8 cellular contexts compared by ENCODE assay signal in genomic region chr22:18110944-18111758, GRCh38. TPM values are rescaled to one million over a fixed set of nuclear protein-coding genes. Genes with fewer than 3 reads are reported as not detected.
DNase-seq lines count a peak whose midpoint lies in the region; ATAC-seq and TF ChIP-seq lines count a peak whose summit lies in the region.

No MANE protein-coding gene starts in this region.

- peaks cover 14% of the 10 kb centered on the region for H3K27me3 ChIP-seq in CD8-positive, alpha-beta memory T cell (ENCODE audit: insufficient read depth, low read length, poor library complexity, severe bottlenecking)
- peaks cover 13% of the 10 kb centered on the region for H3K27me3 ChIP-seq in gastroesophageal sphincter

- intact Hi-C loops in posterior vena cava (cut with DNase I): no loop called here

- TF ChIP-seq EP300 in gastroesophageal sphincter (IDR thresholded peaks at IDR 0.05): no peak

- H3K36me3 ChIP-seq in CD8-positive, alpha-beta memory T cell (ENCODE audit: insufficient read depth, low read length): no peaks in the 10 kb centered on the region
- no peaks in the 10 kb centered on the region for H3K36me3 ChIP-seq in gastroesophageal sphincter

- H3K4me1 ChIP-seq in CD8-positive, alpha-beta memory T cell (ENCODE audit: insufficient read depth, low read length): peaks cover 14% of the 10 kb centered on the region
- peaks cover 0 to 23% (median 19%) of the 10 kb centered on the region in 3 donors for H3K4me1 ChIP-seq in gastroesophageal sphincter

- peak overlapping the region in 6 of 7 donors; percentile 13 to 61 (median 30) for H3K4me3 Mint-ChIP-seq in CD8-positive, alpha-beta memory T cell
- H3K4me3 Mint-ChIP-seq in activated CD8-positive, alpha-beta memory T cell treated with anti-CD3 and anti-CD28 coated beads, Interleukin-2, amount 10 ng/mL, durations not matched to agents 7 days and 5 days: no peak overlapping the region

- H3K36me3 Mint-ChIP-seq in CD8-positive, alpha-beta memory T cell: peaks cover 0 to 4% (median 2%) of the 10 kb centered on the region in 3 donors
- peaks cover 12% of the 10 kb centered on the region for H3K36me3 Mint-ChIP-seq in activated CD8-positive, alpha-beta memory T cell treated with anti-CD3 and anti-CD28 coated beads, Interleukin-2, amount 10 ng/mL, durations not matched to agents 7 days and 5 days

- no peaks in the 10 kb centered on the region for H3K9me3 ChIP-seq in CD8-positive, alpha-beta memory T cell (ENCODE audit: low read length)
- no peaks in the 10 kb centered on the region for H3K9me3 ChIP-seq in gastroesophageal sphincter

- CTCF ChIA-PET in CD8-positive, alpha-beta memory T cell (lab: Charles Lee): interaction anchor here (1.2 kb wide), 1 partner anchor 18 kb away, joined by 5 read pairs; no protein-coding TSS in a partner anchor
- CTCF ChIA-PET in activated CD8-positive, alpha-beta memory T cell treated with anti-CD3 and anti-CD28 coated beads, Interleukin-2, amount 10 ng/mL, durations not matched to agents 7 days and 5 days (lab: Charles Lee): no interaction called here

- ATAC-seq in gastroesophageal sphincter: no peak
- no peak for ATAC-seq in HG03457 (IDR thresholded peaks at IDR 0.05; ENCODE audit: unreplicated experiment)
- no peak for ATAC-seq in activated CD8-positive, alpha-beta memory T cell treated with anti-CD3 and anti-CD28 coated beads, Interleukin-2, amount 10 ng/mL, durations not matched to agents 7 days and 5 days
- ATAC-seq in HG03469 (IDR thresholded peaks at IDR 0.05; ENCODE audit: unreplicated experiment): no peak
- no peak for ATAC-seq in HG03571 (IDR thresholded peaks at IDR 0.05; ENCODE audit: unreplicated experiment)

- POLR2A ChIA-PET in CD8-positive, alpha-beta memory T cell (lab: Charles Lee): no interaction called here

- no peak overlapping the region for H3K27ac Mint-ChIP-seq in CD8-positive, alpha-beta memory T cell
- H3K27ac Mint-ChIP-seq in activated CD8-positive, alpha-beta memory T cell treated with anti-CD3 and anti-CD28 coated beads, Interleukin-2, amount 10 ng/mL, durations not matched to agents 7 days and 5 days: no peak overlapping the region

- peaks cover 23 to 31% (median 25%) of the 10 kb centered on the region in 3 donors for H3K4me1 Mint-ChIP-seq in CD8-positive, alpha-beta memory T cell
- peaks cover 25% of the 10 kb centered on the region for H3K4me1 Mint-ChIP-seq in activated CD8-positive, alpha-beta memory T cell treated with anti-CD3 and anti-CD28 coated beads, Interleukin-2, amount 10 ng/mL, durations not matched to agents 7 days and 5 days

- no peak overlapping the region for H3K4me3 ChIP-seq in CD8-positive, alpha-beta memory T cell (ENCODE audit: low read length)
- H3K4me3 ChIP-seq in gastroesophageal sphincter: peak overlapping the region; percentile 33 to 64

- DNase-seq in CD8-positive, alpha-beta memory T cell: no peak
- peak; percentile 81 for DNase-seq in posterior vena cava (ENCODE audit: low spot score)
- no peak for DNase-seq in activated CD8-positive, alpha-beta memory T cell treated with anti-CD3 and anti-CD28 coated beads, Interleukin-2, amount 10 ng/mL, durations not matched to agents 7 days and 5 days

- TF ChIP-seq POLR2A in gastroesophageal sphincter (IDR thresholded peaks at IDR 0.05): no peak

- no peak overlapping the region for H3K27ac ChIP-seq in CD8-positive, alpha-beta memory T cell (ENCODE audit: low read depth, low read length)
- H3K27ac ChIP-seq in VCaP (peak overlapping the region; percentile 75; the same call in 1 of the 2 replicates), gastroesophageal sphincter (peak overlapping the region in 3 of 4 donors; percentile 67 to 84 (median 75))

- H3K27me3 Mint-ChIP-seq in CD8-positive, alpha-beta memory T cell: peaks cover 28 to 29% of the 10 kb centered on the region in 2 donors
- H3K27me3 Mint-ChIP-seq in activated CD8-positive, alpha-beta memory T cell treated with anti-CD3 and anti-CD28 coated beads, Interleukin-2, amount 10 ng/mL, durations not matched to agents 7 days and 5 days: peaks cover 43% of the 10 kb centered on the region

- 4% methylated on average over 5 of the region's 41 CpGs; no CpG with 5 or more reads in 1 of the 2 donors for WGBS in gastroesophageal sphincter (ENCODE audit: low coverage in 1 of 2), 2 donors

- H3K9me3 Mint-ChIP-seq in CD8-positive, alpha-beta memory T cell: peaks cover 0 to 8% (median 2%) of the 10 kb centered on the region in 5 donors
- peaks cover 10% of the 10 kb centered on the region for H3K9me3 Mint-ChIP-seq in activated CD8-positive, alpha-beta memory T cell treated with anti-CD3 and anti-CD28 coated beads, Interleukin-2, amount 10 ng/mL, durations not matched to agents 7 days and 5 days (ENCODE audit: low read depth)

- TF ChIP-seq CTCF in VCaP (conservative IDR thresholded peaks at IDR 0.05): no peak
- TF ChIP-seq CTCF in gastroesophageal sphincter (IDR thresholded peaks at IDR 0.05): no peak

RNA-seq across cellular contexts. Expression of gene TUBA8, which starts 0.5 kb away (rescaled TPM):
- total RNA-seq in CD8-positive, alpha-beta memory T cell: 1 to 10 TPM in 1 of 2 experiments, not detected in 1; 1.2 TPM
- 1.6 TPM for polyA plus RNA-seq in CD8-positive, alpha-beta memory T cell
- total RNA-seq in gastroesophageal sphincter: 10 to 100 TPM in 2 of 4 donors, 1 to 10 TPM in 2; 1.3 to 12.9 (median 7.6) TPM
- total RNA-seq in posterior vena cava: 1 to 10 TPM; 2.3 to 2.8 TPM
- total RNA-seq in activated CD8-positive, alpha-beta memory T cell treated with anti-CD3 and anti-CD28 coated beads, Interleukin-2, amount 10 ng/mL, durations not matched to agents 7 days and 5 days: 1 to 10 TPM in 1 of 2 experiments, under 1 TPM in 1; 0.42 to 1.7 TPM

RNA-seq across cellular contexts. Expression of gene PEX26, which starts 33.4 kb away (rescaled TPM):
- 10 to 100 TPM; 56.7 to 59.3 TPM for total RNA-seq in CD8-positive, alpha-beta memory T cell
- 6.0 TPM for polyA plus RNA-seq in CD8-positive, alpha-beta memory T cell
- total RNA-seq in gastroesophageal sphincter: 10 to 100 TPM; 19.5 to 34.9 (median 27.4) TPM
- 10 to 100 TPM; 25.5 to 28.5 TPM for total RNA-seq in posterior vena cava
- 10 to 100 TPM; 38.9 to 46.8 TPM for total RNA-seq in activated CD8-positive, alpha-beta memory T cell treated with anti-CD3 and anti-CD28 coated beads, Interleukin-2, amount 10 ng/mL, durations not matched to agents 7 days and 5 days

RNA-seq across cellular contexts. Expression of gene USP18, which starts 38.8 kb away (rescaled TPM):
- total RNA-seq in CD8-positive, alpha-beta memory T cell: 1 to 10 TPM; 2.6 to 2.7 TPM
- polyA plus RNA-seq in CD8-positive, alpha-beta memory T cell: 15.5 TPM
- 1 to 10 TPM; 3.3 to 6.1 (median 4.3) TPM for total RNA-seq in gastroesophageal sphincter
- total RNA-seq in posterior vena cava: 1 to 10 TPM; 5.9 to 8.1 TPM
- total RNA-seq in activated CD8-positive, alpha-beta memory T cell treated with anti-CD3 and anti-CD28 coated beads, Interleukin-2, amount 10 ng/mL, durations not matched to agents 7 days and 5 days: 100 to 1,000 TPM in 1 of 2 experiments, 10 to 100 TPM in 1; 72.3 to 121 TPM

Comparison
In these comparisons a context has a peak if more than half of its experiments do, and no peak if none do; other contexts are left out.
1. RNA of gene USP18, which starts 38.8 kb away (total RNA-seq): 72.3 to 121 TPM in activated CD8-positive, alpha-beta memory T cell treated with anti-CD3 and anti-CD28 coated beads, Interleukin-2, amount 10 ng/mL, durations not matched to agents 7 days and 5 days; 5.9 to 8.1 TPM in posterior vena cava, 3.3 to 6.1 TPM in gastroesophageal sphincter and 2.6 to 2.7 TPM in CD8-positive, alpha-beta memory T cell; every median in the first group is over 4 times any median in the second.